8 cellular contexts compared by ENCODE assay signal in genomic region chr18:57801379-57802165, GRCh38. TPM values are rescaled to one million over a fixed set of nuclear protein-coding genes. Genes with fewer than 3 reads are reported as not detected.
DNase-seq lines count a peak whose midpoint lies in the region; ATAC-seq and TF ChIP-seq lines count a peak whose summit lies in the region.

No MANE protein-coding gene starts in this region.

- no peak overlapping the region for H3K27ac Mint-ChIP-seq in CD4-positive, alpha-beta T cell
- peak overlapping the region in 1 of 6 donors; percentile 28 for H3K27ac Mint-ChIP-seq in naive B cell

- H3K4me3 Mint-ChIP-seq in CD4-positive, alpha-beta T cell: peak overlapping the region; percentile 7
- peak overlapping the region; percentile 83 to 93 (median 88) for H3K4me3 Mint-ChIP-seq in naive B cell

- H3K27ac ChIP-seq in CD4-positive, alpha-beta T cell (ENCODE audit: low read depth, low read length): no peak overlapping the region
- H3K27ac ChIP-seq in dorsolateral prefrontal cortex: peak overlapping the region in 12 of 59 donors; percentile 7 to 65 (median 36)

- peaks cover 54% of the 10 kb centered on the region for H3K27me3 Mint-ChIP-seq in CD4-positive, alpha-beta T cell
- peaks cover 25 to 43% (median 36%) of the 10 kb centered on the region in 3 donors for H3K27me3 Mint-ChIP-seq in naive B cell

- CTCF ChIA-PET in CD4-positive, alpha-beta T cell (lab: Charles Lee): no interaction called here

- H3K27me3 ChIP-seq in CD4-positive, alpha-beta T cell (ENCODE audit: control insufficient read depth, insufficient read depth, low read length): peaks cover 57% of the 10 kb centered on the region
- H3K27me3 ChIP-seq in dorsolateral prefrontal cortex: peaks cover 0 to 72% (median 28%) of the 10 kb centered on the region in 45 donors

- no peak for ATAC-seq in CD4-positive, alpha-beta T cell (ENCODE audit: poor library complexity)
- ATAC-seq in naive B cell (ENCODE audit: low read depth in 2 of 2) (no peak), GM18858 (IDR thresholded peaks at IDR 0.05; ENCODE audit: unreplicated experiment) (no peak), HG03175 (IDR thresholded peaks at IDR 0.05; ENCODE audit: unreplicated experiment) (no peak), HG02678 (IDR thresholded peaks at IDR 0.05; ENCODE audit: unreplicated experiment) (no peak)

- DNase-seq in CD4-positive, alpha-beta T cell: no peak
- DNase-seq in NCI-H1105 (lab: John Stamatoyannopoulos, UW) (peak; percentile 27), dorsolateral prefrontal cortex (no peak), naive B cell (no peak), erythroblast (lab: John Stamatoyannopoulos, UW) (no peak)

- intact Hi-C loops in CD4-positive, alpha-beta T cell (cut with DNase I, micrococcal nuclease): no loop called here
- intact Hi-C loops in dorsolateral prefrontal cortex (cut with DNase I): no loop called here

- no peak for TF ChIP-seq CTCF in CD4-positive, alpha-beta T cell (IDR thresholded peaks at IDR 0.05)
- no peak for TF ChIP-seq CTCF in dorsolateral prefrontal cortex (IDR thresholded peaks at IDR 0.05 in 54 of 56, conservative IDR thresholded peaks at IDR 0.05 in 2 of 56; ENCODE audit: low read depth in 1 of 56, partially characterized antibody in 56 of 56)

- H3K4me1 Mint-ChIP-seq in CD4-positive, alpha-beta T cell (ENCODE audit: low read depth): no peaks in the 10 kb centered on the region
- H3K4me1 Mint-ChIP-seq in naive B cell: peaks cover 15 to 27% (median 17%) of the 10 kb centered on the region in 3 donors

- POLR2A ChIA-PET in CD4-positive, alpha-beta T cell (lab: Charles Lee): no interaction called here

- H3K4me3 ChIP-seq in dorsolateral prefrontal cortex: peak overlapping the region; percentile 34 to 77 (median 63)

- H3K9me3 ChIP-seq in CD4-positive, alpha-beta T cell (ENCODE audit: control insufficient read depth, low read length): no peaks in the 10 kb centered on the region

- H3K9me3 Mint-ChIP-seq in CD4-positive, alpha-beta T cell: no peaks in the 10 kb centered on the region
- H3K9me3 Mint-ChIP-seq in naive B cell: no peaks in the 10 kb centered on the region

- no peaks in the 10 kb centered on the region for H3K36me3 Mint-ChIP-seq in CD4-positive, alpha-beta T cell (ENCODE audit: low read depth)
- H3K36me3 Mint-ChIP-seq in naive B cell: no peaks in the 10 kb centered on the region

- TF ChIP-seq POLR2A in erythroblast (IDR thresholded peaks at IDR 0.05; ENCODE audit: low read length): no peak

RNA-seq across cellular contexts. Expression of gene ATP8B1, which starts 1.5 kb away (rescaled TPM):
- total RNA-seq in CD4-positive, alpha-beta T cell: not detected
- total RNA-seq in dorsolateral prefrontal cortex: 10 to 100 TPM in 48 of 120 experiments, 1 to 10 TPM in 72; 4.6 to 17.5 (median 9.2) TPM
- polyA plus RNA-seq in naive B cell (ENCODE audit: low read depth in 6 of 6): 1 to 10 TPM in 1 of 6 donors, under 1 TPM in 4, not detected in 1; 0.04 to 1.1 (median 0.37) TPM

Comparison
In these comparisons a context has a peak if more than half of its experiments do, and no peak if none do; other contexts are left out.
1. RNA of gene ATP8B1, which starts 1.5 kb away (total RNA-seq): 4.6 to 17.5 TPM in dorsolateral prefrontal cortex; not detected in CD4-positive, alpha-beta T cell; every median in the first group is over 4 times any median in the second.